In genomic region chr5:112342364-112342763, GRCh38 we compare ENCODE assay signal across 18 cellular contexts.
"Had no signal": no experiment of that assay in that cellular context is flagged by ENCODE, and none has a peak within 500 bp of the region (broad histone marks: within the 10 kb centered on the region; RNA-seq: fewer than 3 reads in every experiment).

No MANE protein-coding gene starts in this region.

- DNase-seq: activated B cell treated with CpG ODN at 0.5 μM for 24 hours; activated CD4-positive, alpha-beta memory T cell treated with anti-CD3 and anti-CD28 coated beads for 36 hours; activated CD4-positive, alpha-beta T cell treated with anti-CD3 and anti-CD28 coated beads for 4 hours; activated naive CD4-positive, alpha-beta T cell; activated naive CD8-positive, alpha-beta T cell treated with anti-CD3 and anti-CD28 coated beads for 36 hours; amniotic stem cell; dermis blood vessel endothelial cell; effector memory CD4-positive, alpha-beta T cell; esophagus squamous epithelium; hippocampal formation; islet precursor cell; mammary epithelial cell; stimulated activated naive CD4-positive, alpha-beta T cell; T-cell; thyroid gland had no signal

- ATAC-seq: activated T-helper 17 cell treated with anti-CD3 and anti-CD28 coated beads, Interleukin-2, amount 50 U/mL, for 72 hours; left lobe of liver; T-cell had no signal

- H3K36me3 ChIP-seq: cardiac muscle cell, esophagus squamous epithelium, thyroid gland had no signal

- H3K9me3 Mint-ChIP-seq: activated B cell treated with CpG ODN at 0.5 μM for 24 hours; activated CD4-positive, alpha-beta memory T cell treated with anti-CD3 and anti-CD28 coated beads for 36 hours; activated naive CD8-positive, alpha-beta T cell treated with anti-CD3 and anti-CD28 coated beads for 36 hours; activated T-helper 17 cell treated with anti-CD3 and anti-CD28 coated beads, Interleukin-2, amount 50 U/mL, for 72 hours; T-cell had no signal

- H3K27me3 Mint-ChIP-seq: activated B cell treated with CpG ODN at 0.5 μM for 24 hours; activated CD4-positive, alpha-beta memory T cell treated with anti-CD3 and anti-CD28 coated beads for 36 hours had no signal

- H3K27me3 ChIP-seq: cardiac muscle cell, esophagus squamous epithelium, thyroid gland had no signal

- H3K9me3 ChIP-seq: esophagus squamous epithelium, thyroid gland had no signal

- H3K27ac Mint-ChIP-seq: activated B cell treated with CpG ODN at 0.5 μM for 24 hours; activated CD4-positive, alpha-beta memory T cell treated with anti-CD3 and anti-CD28 coated beads for 36 hours; activated naive CD8-positive, alpha-beta T cell treated with anti-CD3 and anti-CD28 coated beads for 36 hours; activated T-helper 17 cell treated with anti-CD3 and anti-CD28 coated beads, Interleukin-2, amount 50 U/mL, for 72 hours; T-cell had no signal

- H3K36me3 Mint-ChIP-seq: activated CD4-positive, alpha-beta memory T cell treated with anti-CD3 and anti-CD28 coated beads for 36 hours; activated naive CD8-positive, alpha-beta T cell treated with anti-CD3 and anti-CD28 coated beads for 36 hours; T-cell had no signal

- H3K4me3 ChIP-seq: cardiac muscle cell, esophagus squamous epithelium, thyroid gland had no signal

- H3K4me1 Mint-ChIP-seq: activated B cell treated with CpG ODN at 0.5 μM for 24 hours; activated naive CD8-positive, alpha-beta T cell treated with anti-CD3 and anti-CD28 coated beads for 36 hours; activated T-helper 17 cell treated with anti-CD3 and anti-CD28 coated beads, Interleukin-2, amount 50 U/mL, for 72 hours; T-cell had no signal

- H3K4me3 Mint-ChIP-seq: activated B cell treated with CpG ODN at 0.5 μM for 24 hours; activated CD4-positive, alpha-beta memory T cell treated with anti-CD3 and anti-CD28 coated beads for 36 hours; activated naive CD8-positive, alpha-beta T cell treated with anti-CD3 and anti-CD28 coated beads for 36 hours; activated T-helper 17 cell treated with anti-CD3 and anti-CD28 coated beads, Interleukin-2, amount 50 U/mL, for 72 hours; T-cell had no signal

- H3K27ac ChIP-seq: cardiac muscle cell, esophagus squamous epithelium, thyroid gland had no signal
